11 cellular contexts compared by ENCODE assay signal in genomic region chr5:154603978-154604679, GRCh38.
DNase-seq lines count a peak whose midpoint lies in the region; ATAC-seq, FAIRE-seq and TF ChIP-seq lines count a peak whose summit lies in the region.
"Had no signal": no experiment of that assay in that cellular context is flagged by ENCODE, and none has a peak within 500 bp of the region (broad histone marks: within the 10 kb centered on the region; RNA-seq: fewer than 3 reads in every experiment).

No MANE protein-coding gene starts in this region.

- H3K4me1 Mint-ChIP-seq in T-helper 2 cell treated with Interferon-gamma antibody and Interleukin-4, amounts not matched to agents 5 μg/mL and 100 μg/mL, for 36 hours (ENCODE audit: low read depth): no peaks in the 10 kb centered on the region
- H3K4me1 Mint-ChIP-seq: neural crest cell had no signal

- no TSS peak for BruUV-seq in K562 (replicated peaks; lab: Mats Ljungman, UMichigan)

- H3K9ac ChIP-seq in K562 (ENCODE audit: insufficient read depth in 1 of 2, low read depth in 2 of 2, low read length in 2 of 2): no peak overlapping the region

- DNase-seq in NCI-H510A treated with DMSO at 0.1 percent for 48 hours (lab: John Stamatoyannopoulos, UW) (peak; percentile 2), NCI-H510A (lab: John Stamatoyannopoulos, UW) (no peak), K562 (ENCODE audit: extremely low read depth in 1 of 4, low spot score in 3 of 4) (no peak), islet precursor cell (peak; percentile 99), thyroid gland (peak; percentile 42 to 43), KBM-7 (no peak), Kasumi-1 (lab: John Stamatoyannopoulos, UW) (no peak)
- no peak for DNase-seq in T-helper 2 cell treated with Interferon-gamma antibody and Interleukin-4, amounts not matched to agents 5 μg/mL and 100 μg/mL, for 36 hours (ENCODE audit: low spot score)
- DNase-seq: ACHN, SIG-M5 had no signal

- POLR2A ChIA-PET in K562 (lab: Yijun Ruan, JAX): interaction anchor here (0.6 kb wide), 1 partner anchor 46 kb away, joined by 3 read pairs; no protein-coding TSS in a partner anchor

- CTCF ChIA-PET in K562 (lab: Yijun Ruan, JAX; ENCODE audit: low intra/inter-chr PET ratio): no interaction called here

- no peak overlapping the region for H3K27ac ChIP-seq in K562 (ENCODE audit: extremely low read depth, low read depth, low read length)
- H3K27ac ChIP-seq in thyroid gland: no peak overlapping the region

- H3K4me1 ChIP-seq in K562 (replicated peaks in 1 of 2; ENCODE audit: control insufficient read depth in 2 of 2, insufficient read depth in 2 of 2, low read length in 2 of 2) (peaks cover 0 to 4% of the 10 kb centered on the region in 2 experiments; a peak in 1 of 5 replicates), thyroid gland (no peaks in the 10 kb centered on the region)

- H2AFZ ChIP-seq in K562 (ENCODE audit: low read depth, low read length): no peak overlapping the region

- H3K79me2 ChIP-seq in K562 (ENCODE audit: control insufficient read depth, insufficient read depth, low read length): no peaks in the 10 kb centered on the region

- H3K36me3 ChIP-seq in K562 (ENCODE audit: control insufficient read depth, insufficient read depth, low read length): no peaks in the 10 kb centered on the region
- H3K36me3 ChIP-seq in thyroid gland: no peaks in the 10 kb centered on the region

- no peak overlapping the region for H3K4me2 ChIP-seq in K562 (ENCODE audit: insufficient read depth, low read length)

- peaks cover 14 to 38% of the 10 kb centered on the region in 2 experiments; a peak in 4 of 5 replicates for H3K27me3 ChIP-seq in K562 (ENCODE audit: control insufficient read depth in 2 of 2, insufficient read depth in 2 of 2, low read length in 2 of 2)
- no peaks in the 10 kb centered on the region for H3K27me3 ChIP-seq in thyroid gland

- TF ChIP-seq RAD21 in K562 (CRISPR knock-in tag; conservative IDR thresholded peaks at IDR 0.05 in 1 of 2, IDR thresholded peaks at IDR 0.05 in 1 of 2): no peak

- no peaks in the 10 kb centered on the region for H3K36me3 Mint-ChIP-seq in T-helper 2 cell treated with Interferon-gamma antibody and Interleukin-4, amounts not matched to agents 5 μg/mL and 100 μg/mL, for 36 hours (ENCODE audit: low read depth)

- TF ChIP-seq POLR2A in K562 (conservative IDR thresholded peaks at IDR 0.05) (no peak), thyroid gland (IDR thresholded peaks at IDR 0.05) (no peak)

- FAIRE-seq in K562 (lab: Jason Lieb, UNC): no peak

- H3K27ac Mint-ChIP-seq in T-helper 2 cell treated with Interferon-gamma antibody and Interleukin-4, amounts not matched to agents 5 μg/mL and 100 μg/mL, for 36 hours: no peak overlapping the region

- TF ChIP-seq EP300 in K562 (IDR thresholded peaks at IDR 0.05; ENCODE audit: low read length): no peak

- H3K9me3 Mint-ChIP-seq in T-helper 2 cell treated with Interferon-gamma antibody and Interleukin-4, amounts not matched to agents 5 μg/mL and 100 μg/mL, for 36 hours: no peaks in the 10 kb centered on the region
- H3K9me3 Mint-ChIP-seq: neural crest cell had no signal

- H3K4me3 ChIP-seq in K562 (no peak overlapping the region), thyroid gland (replicated peaks in 1 of 3) (no peak overlapping the region)

- TF ChIP-seq CTCF in K562 (IDR thresholded peaks at IDR 0.05 in 2 of 3, conservative IDR thresholded peaks at IDR 0.05 in 1 of 3; ENCODE audit: insufficient read depth in 2 of 3, low read depth in 1 of 3, low read length in 3 of 3) (no peak), thyroid gland (IDR thresholded peaks at IDR 0.05) (no peak)

- 0 out of 2 replicates have a peak, but pooled peaks cover 3% of the 10 kb centered on the region for H4K20me1 ChIP-seq in K562 (replicated peaks; ENCODE audit: control insufficient read depth, insufficient read depth, low read length)

- in situ Hi-C loops in K562 (cut with MboI): loop anchor here (10.0 kb wide), 2 partner anchors 529 to 639 kb away; no protein-coding TSS in a partner anchor
- in situ Hi-C loops in KBM-7 (cut with MboI; ENCODE audit: low pct_unique_long_range_greater_than_20kb, low sequenced_read_pairs): loop anchor here (25.0 kb wide), 2 partner anchors 517 to 617 kb away; no protein-coding TSS in a partner anchor

- no peaks in the 10 kb centered on the region for H3K9me1 ChIP-seq in K562 (ENCODE audit: control insufficient read depth, insufficient read depth, low read length)

- WGBS in K562 (ENCODE audit: insufficient coverage, low coverage, missing lambda C conversion rate): 0% methylated on average over 13 of the region's 20 CpGs
- WGBS in thyroid gland, 2 donors: 5 to 6% methylated on average over 20 of the region's 20 CpGs

- peaks cover 51% of the 10 kb centered on the region for H3K27me3 Mint-ChIP-seq in T-helper 2 cell treated with Interferon-gamma antibody and Interleukin-4, amounts not matched to agents 5 μg/mL and 100 μg/mL, for 36 hours (ENCODE audit: low read depth)

- H3K9me3 ChIP-seq in K562 (replicated peaks; ENCODE audit: control insufficient read depth, insufficient read depth, low read depth, low read length): no peaks in the 10 kb centered on the region
- H3K9me3 ChIP-seq in thyroid gland: no peaks in the 10 kb centered on the region

- intact Hi-C loops in K562 (cut with micrococcal nuclease) (no loop called here), thyroid gland (cut with DNase I) (no loop called here)

- ATAC-seq in K562: peak; percentile 37

- H3K4me3 Mint-ChIP-seq in T-helper 2 cell treated with Interferon-gamma antibody and Interleukin-4, amounts not matched to agents 5 μg/mL and 100 μg/mL, for 36 hours: no peak overlapping the region
- H3K4me3 Mint-ChIP-seq: neural crest cell had no signal

TF ChIP-seq in K562, 482 proteins besides CTCF, POLR2A, EP300 and RAD21:
- TF ChIP-seq RBM25 (IDR thresholded peaks at IDR 0.05; ENCODE audit: low read depth, low read length, severe bottlenecking) (peak; percentile 77), BCOR (IDR thresholded peaks at IDR 0.05) (peak; percentile 35; the same call in 1 of the 2 replicates), ZC3H11A (IDR thresholded peaks at IDR 0.05; ENCODE audit: low read depth, low read length) (no peak), NRF1 (conservative IDR thresholded peaks at IDR 0.05 in 1 of 2, IDR thresholded peaks at IDR 0.05 in 1 of 2) (peak in 1 of 2 experiments; percentile 11; a peak in 1 of 4 replicates)

Comparison
In these comparisons a context has a peak if more than half of its experiments do, and no peak if none do; other contexts are left out.
1. DNase-seq: peak in NCI-H510A treated with DMSO at 0.1 percent for 48 hours (single experiment), islet precursor cell (single experiment) and thyroid gland (2 of 2); none in NCI-H510A (single experiment), K562 (0 of 4), KBM-7 (single experiment), Kasumi-1 (0 of 2) and T-helper 2 cell treated with Interferon-gamma antibody and Interleukin-4, amounts not matched to agents 5 μg/mL and 100 μg/mL, for 36 hours (single experiment).